In genomic region chr17:9115446-9116265, GRCh38 we compare ENCODE assay signal across 8 cellular contexts.
DNase-seq lines count a peak whose midpoint lies in the region; ATAC-seq and TF ChIP-seq lines count a peak whose summit lies in the region.

No MANE protein-coding gene starts in this region.

- in situ Hi-C loops in SK-MEL-5 (cut with HindIII; ENCODE audit: low pct_unique_long_range_greater_than_20kb, low sequenced_read_pairs) (no loop called here), astrocyte of the spinal cord (cut with HindIII; ENCODE audit: low sequenced_read_pairs) (no loop called here)

- TF ChIP-seq CTCF in astrocyte of the spinal cord (IDR thresholded peaks at IDR 0.05; ENCODE audit: low read depth, low read length), result peak; percentile 22

- H3K4me3 ChIP-seq in astrocyte of the spinal cord (ENCODE audit: low read depth, low read length), result peak overlapping the region; percentile 31

- DNase-seq in ELR (ENCODE audit: low read depth) (peak; percentile 75), SK-MEL-5 (ENCODE audit: low read depth, low spot score) (peak; percentile 7), astrocyte of the spinal cord (ENCODE audit: low read depth, low spot score) (peak; percentile 65), iPS-NIHi7 (ENCODE audit: extremely low spot score) (peak; percentile 88), smooth muscle cell of the brain vasculature (ENCODE audit: low read depth, low spot score) (peak; percentile 32), NCI-H2227 treated with DMSO at 0.1 percent for 48 hours (lab: John Stamatoyannopoulos, UW) (no peak)

- ATAC-seq in GM18858 (IDR thresholded peaks at IDR 0.05; ENCODE audit: unreplicated experiment) (no peak), HG03135 (IDR thresholded peaks at IDR 0.05; ENCODE audit: unreplicated experiment) (no peak)
